13 cellular contexts compared by ENCODE assay signal in the genomic region with DNA sequence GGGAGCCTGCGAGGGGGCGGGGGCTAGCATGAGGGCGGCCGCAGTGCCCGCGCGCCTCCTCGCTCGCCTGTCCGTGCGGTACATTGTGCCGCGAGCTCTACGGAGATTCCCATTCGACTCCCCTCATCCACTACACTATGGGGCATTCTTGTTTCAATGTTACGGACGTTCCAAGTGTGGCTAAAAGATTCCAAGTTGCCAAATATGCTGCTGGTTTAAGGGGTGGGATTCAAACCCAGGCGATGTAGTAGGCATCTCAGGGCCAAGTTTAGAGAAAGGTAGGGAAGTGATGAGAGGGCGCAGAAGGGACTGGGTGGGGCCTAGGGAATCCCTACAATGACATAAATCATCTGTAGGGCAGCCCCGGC. TPM values are rescaled to one million over a fixed set of nuclear protein-coding genes. Genes with fewer than 3 reads are reported as not detected.
A peak's percentile ranks its signal among the peaks of the same experiment; 100 is the strongest.
DNase-seq lines count a peak whose midpoint lies in the region; ATAC-seq and TF ChIP-seq lines count a peak whose summit lies in the region.
"Had no signal": no experiment of that assay in that cellular context is flagged by ENCODE, and none has a peak within 500 bp of the region (broad histone marks: within the 10 kb centered on the region; RNA-seq: fewer than 3 reads in every experiment).

No MANE protein-coding gene starts in this region.

- H4K20me1 ChIP-seq in mammary epithelial cell (ENCODE audit: insufficient read depth, low read length), result peaks cover 4% of the 10 kb centered on the region

- peaks cover 70% of the 10 kb centered on the region for H3K27me3 ChIP-seq in CD4-positive, alpha-beta T cell (ENCODE audit: control insufficient read depth, insufficient read depth, low read length)
- peaks cover 5% of the 10 kb centered on the region for H3K27me3 ChIP-seq in mammary epithelial cell (ENCODE audit: insufficient read depth, low read length)
- H3K27me3 ChIP-seq in mucosa of rectum (ENCODE audit: control insufficient read depth in 2 of 2, insufficient read depth in 2 of 2, low read length in 2 of 2), result peaks cover 16 to 18% of the 10 kb centered on the region in 2 donors
- peaks cover 0 to 87% of the 10 kb centered on the region in 2 donors for H3K27me3 ChIP-seq in tibial nerve

- H3K79me2 ChIP-seq in mammary epithelial cell (ENCODE audit: insufficient read depth, low read length), result no peaks in the 10 kb centered on the region

- POLR2A ChIA-PET in CD4-positive, alpha-beta T cell (lab: Charles Lee), result no interaction called here
- POLR2A ChIA-PET in HEK293T (lab: Yijun Ruan, JAX), result interaction anchor here (0.8 to 1.2 kb wide), 2 partner anchors 15 to 94 kb away, joined by 3 to 4 read pairs; no protein-coding TSS in a partner anchor

- H3K27ac Mint-ChIP-seq in CD4-positive, alpha-beta T cell, result no peak overlapping the region

- TF ChIP-seq EP300 in tibial nerve (IDR thresholded peaks at IDR 0.05), result no peak

- H3K4me2 ChIP-seq in mammary epithelial cell (ENCODE audit: insufficient read depth, low read depth, low read length), result peak overlapping the region; percentile 92

- WGBS in mammary epithelial cell (ENCODE audit: low coverage, missing lambda C conversion rate), result 40% methylated on average over 15 of the region's 20 CpGs
- 10 to 13% methylated on average over 6 to 20 of the region's 20 CpGs for WGBS in tibial nerve, 2 donors

- H3K9me3 ChIP-seq in CD4-positive, alpha-beta T cell (ENCODE audit: control insufficient read depth, low read length), result no peaks in the 10 kb centered on the region
- H3K9me3 ChIP-seq in mammary epithelial cell (replicated peaks; ENCODE audit: insufficient read depth, low read length), result no peaks in the 10 kb centered on the region
- no peaks in the 10 kb centered on the region for H3K9me3 ChIP-seq in mucosa of rectum (ENCODE audit: control insufficient read depth in 2 of 2, low read length in 2 of 2)
- no peaks in the 10 kb centered on the region for H3K9me3 ChIP-seq in tibial nerve
- H3K9me3 ChIP-seq: ascending aorta, esophagus squamous epithelium had no signal

- peaks cover 83% of the 10 kb centered on the region for H3K27me3 Mint-ChIP-seq in CD4-positive, alpha-beta T cell

- no peaks in the 10 kb centered on the region for H3K9me3 Mint-ChIP-seq in CD4-positive, alpha-beta T cell

- no peak overlapping the region for H2AFZ ChIP-seq in mammary epithelial cell (ENCODE audit: low read depth, low read length)

- no peak overlapping the region for H3K4me3 ChIP-seq in mammary epithelial cell (replicated peaks in 1 of 3; ENCODE audit: insufficient read depth in 1 of 3, low read depth in 2 of 3, low read length in 3 of 3)
- peak overlapping the region; percentile 63 to 68 for H3K4me3 ChIP-seq in mucosa of rectum (ENCODE audit: low read length in 2 of 2)
- no peak overlapping the region for H3K4me3 ChIP-seq in tibial nerve

- dilution Hi-C loops in mammary epithelial cell (cut with HindIII; ENCODE audit: low sequenced_read_pairs), result no loop called here

- intact Hi-C loops in CD4-positive, alpha-beta T cell (cut with DNase I, micrococcal nuclease), result loop anchor here in 1 of 2 experiments (2.0 kb wide), 1 partner anchor 150 kb away; no protein-coding TSS in a partner anchor
- intact Hi-C loops in mammary epithelial cell (cut with micrococcal nuclease), result loop anchor here (2.0 kb wide), 1 partner anchor 150 kb away; no protein-coding TSS in a partner anchor

- H3K36me3 Mint-ChIP-seq in CD4-positive, alpha-beta T cell (ENCODE audit: low read depth), result no peaks in the 10 kb centered on the region

- ATAC-seq in CD4-positive, alpha-beta T cell (ENCODE audit: poor library complexity), result no peak

- no peak for TF ChIP-seq POLR2A in tibial nerve (IDR thresholded peaks at IDR 0.05)

- H3K27ac ChIP-seq in CD4-positive, alpha-beta T cell (ENCODE audit: low read depth, low read length), result no peak overlapping the region
- no peak overlapping the region for H3K27ac ChIP-seq in mammary epithelial cell (ENCODE audit: insufficient read depth, low read depth, low read length)
- peak overlapping the region in 1 of 2 donors; percentile 95 for H3K27ac ChIP-seq in mucosa of rectum (ENCODE audit: low read depth in 2 of 2, low read length in 2 of 2)
- no peak overlapping the region for H3K27ac ChIP-seq in tibial nerve
- no peak overlapping the region for H3K27ac ChIP-seq in substantia nigra (ENCODE audit: low read depth, low read length, poor library complexity, severe bottlenecking)
- H3K27ac ChIP-seq: ascending aorta, esophagus squamous epithelium had no signal

- H3K36me3 ChIP-seq in mammary epithelial cell (ENCODE audit: insufficient read depth, low read length) (no peaks in the 10 kb centered on the region), mucosa of rectum (ENCODE audit: control insufficient read depth in 2 of 2, insufficient read depth in 2 of 2, low read length in 2 of 2) (no peaks in the 10 kb centered on the region), tibial nerve (no peaks in the 10 kb centered on the region)
- H3K36me3 ChIP-seq: ascending aorta, esophagus squamous epithelium had no signal

- in situ Hi-C loops in mammary epithelial cell (cut with MboI; ENCODE audit: low sequenced_read_pairs in 2 of 2), result no loop called here

- peaks cover 12% of the 10 kb centered on the region for H3K4me1 Mint-ChIP-seq in CD4-positive, alpha-beta T cell (ENCODE audit: low read depth)

- TF ChIP-seq CTCF in CD4-positive, alpha-beta T cell (IDR thresholded peaks at IDR 0.05), result no peak
- TF ChIP-seq CTCF in mammary epithelial cell (conservative IDR thresholded peaks at IDR 0.05 in 1 of 2, IDR thresholded peaks at IDR 0.05 in 1 of 2; ENCODE audit: extremely low read depth in 1 of 2, insufficient read depth in 1 of 2, low read depth in 1 of 2, low read length in 2 of 2), result no peak
- peak in 2 of 5 experiments; percentile 8 to 11 for TF ChIP-seq CTCF in tibial nerve (IDR thresholded peaks at IDR 0.05)

- H3K9ac ChIP-seq in mammary epithelial cell (ENCODE audit: insufficient read depth, low read length) (no peak overlapping the region), mucosa of rectum (ENCODE audit: low read depth in 1 of 2, low read length in 2 of 2) (peak overlapping the region in 1 of 2 donors; percentile 80)

- CTCF ChIA-PET in CD4-positive, alpha-beta T cell (lab: Charles Lee), result interaction anchor here (1.2 to 1.3 kb wide), 2 partner anchors 23 to 26 kb away, joined by 3 to 5 read pairs; no protein-coding TSS in a partner anchor
- CTCF ChIA-PET in HEK293T (lab: Yijun Ruan, JAX), result interaction anchor here (0.8 to 3.7 kb wide), 6 partner anchors 20 to 234 kb away, joined by 3 to 20 read pairs (median 4); no protein-coding TSS in a partner anchor
- CTCF ChIA-PET in mammary epithelial cell (lab: Charles Lee; ENCODE audit: low non-redundant PET), result no interaction called here

- BruUV-seq in mammary epithelial cell (replicated peaks; lab: Mats Ljungman, UMichigan), result no TSS peak

- peak overlapping the region; percentile 68 for H3K4me3 Mint-ChIP-seq in CD4-positive, alpha-beta T cell

- H3K4me1 ChIP-seq in mammary epithelial cell (ENCODE audit: insufficient read depth, low read length) (peaks cover 18% of the 10 kb centered on the region), mucosa of rectum (ENCODE audit: control insufficient read depth in 2 of 2, insufficient read depth in 2 of 2, low read length in 2 of 2) (peaks cover 19 to 31% of the 10 kb centered on the region in 2 donors), tibial nerve (peaks cover 0 to 31% (median 17%) of the 10 kb centered on the region in 4 donors)

- DNase-seq in CD4-positive, alpha-beta T cell, result no peak
- DNase-seq in HEK293T (ENCODE audit: extremely low spot score) (no peak), mammary epithelial cell (no peak), tibial nerve (ENCODE audit: low spot score in 2 of 2) (no peak), substantia nigra (lab: John Stamatoyannopoulos, UW) (no peak), amniotic stem cell (lab: John Stamatoyannopoulos, UW) (no peak), AG08395 (ENCODE audit: low spot score) (no peak)
- DNase-seq: esophagus squamous epithelium, NCI-H446 had no signal

TF ChIP-seq in HEK293T, 16 proteins besides CTCF, POLR2A, EP300 and RAD21:
- no peak for TF ChIP-seq SP1 (IDR thresholded peaks at IDR 0.05)
- TF ChIP-seq, protein P1, sequence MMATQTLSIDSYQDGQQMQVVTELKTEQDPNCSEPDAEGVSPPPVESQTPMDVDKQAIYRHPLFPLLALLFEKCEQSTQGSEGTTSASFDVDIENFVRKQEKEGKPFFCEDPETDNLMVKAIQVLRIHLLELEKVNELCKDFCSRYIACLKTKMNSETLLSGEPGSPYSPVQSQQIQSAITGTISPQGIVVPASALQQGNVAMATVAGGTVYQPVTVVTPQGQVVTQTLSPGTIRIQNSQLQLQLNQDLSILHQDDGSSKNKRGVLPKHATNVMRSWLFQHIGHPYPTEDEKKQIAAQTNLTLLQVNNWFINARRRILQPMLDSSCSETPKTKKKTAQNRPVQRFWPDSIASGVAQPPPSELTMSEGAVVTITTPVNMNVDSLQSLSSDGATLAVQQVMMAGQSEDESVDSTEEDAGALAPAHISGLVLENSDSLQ (IDR thresholded peaks at IDR 0.05), result 0 out of 2 replicates have a peak, but pooled peaks have one; percentile 32

RNA-seq across cellular contexts. Expression of a gene that starts 10.0 kb away (rescaled TPM):
- not detected for total RNA-seq in CD4-positive, alpha-beta T cell
- not detected for total RNA-seq in mammary epithelial cell
- 0.12 TPM for polyA plus RNA-seq in mammary epithelial cell
- polyA minus RNA-seq in mammary epithelial cell, result not detected
- total RNA-seq in tibial nerve, result not detected
- total RNA-seq: ascending aorta, esophagus squamous epithelium, kidney epithelial cell, LHCN-M2 had no signal

RNA-seq across cellular contexts. Expression of a gene that starts 18.3 kb away (rescaled TPM):
- total RNA-seq in CD4-positive, alpha-beta T cell, result not detected
- not detected for total RNA-seq in mammary epithelial cell
- polyA plus RNA-seq in mammary epithelial cell, result not detected
- polyA minus RNA-seq in mammary epithelial cell, result not detected
- total RNA-seq in tibial nerve, result not detected
- total RNA-seq: ascending aorta, kidney epithelial cell, LHCN-M2 had no signal

RNA-seq across cellular contexts. Expression of a gene that starts 38.1 kb away (rescaled TPM):
- not detected for total RNA-seq in CD4-positive, alpha-beta T cell
- total RNA-seq in mammary epithelial cell, result under 1 TPM in 1 of 2 donors, not detected in 1; 0.50 TPM
- 0.01 TPM for polyA plus RNA-seq in mammary epithelial cell
- polyA minus RNA-seq in mammary epithelial cell, result not detected
- total RNA-seq in tibial nerve, result not detected
- total RNA-seq: ascending aorta, kidney epithelial cell, LHCN-M2 had no signal

RNA-seq across cellular contexts. Expression of a gene that starts 43.8 kb away (rescaled TPM):
- not detected for total RNA-seq in CD4-positive, alpha-beta T cell
- total RNA-seq in mammary epithelial cell (under 1 TPM in 1 of 2 donors, not detected in 1; 0.49 TPM), tibial nerve (not detected)
- polyA plus RNA-seq in mammary epithelial cell, result 0.08 TPM
- polyA minus RNA-seq in mammary epithelial cell, result not detected
- total RNA-seq: ascending aorta, esophagus squamous epithelium had no signal

RNA-seq across cellular contexts. Expression of a gene that starts 57.5 kb away (rescaled TPM):
- not detected for total RNA-seq in CD4-positive, alpha-beta T cell
- total RNA-seq in mammary epithelial cell (under 1 TPM in 1 of 2 donors, not detected in 1; 0.17 TPM), tibial nerve (under 1 TPM in 1 of 4 donors, not detected in 3; 0.63 TPM)
- 0.02 TPM for polyA plus RNA-seq in mammary epithelial cell
- not detected for polyA minus RNA-seq in mammary epithelial cell
- total RNA-seq: ascending aorta, kidney epithelial cell, LHCN-M2 had no signal

Comparison
In these comparisons a context has a peak if more than half of its experiments do, and no peak if none do; other contexts are left out.
1. H3K4me3 ChIP-seq: peak in mucosa of rectum (2 of 2); none in mammary epithelial cell (0 of 3) and tibial nerve (0 of 4).